1 cellular context compared by ENCODE assay signal in genomic region chr2:24932715-24933114, GRCh38.
TF ChIP-seq lines count a peak whose summit lies in the region.

No MANE protein-coding gene starts in this region.

TF ChIP-seq in GM23338, 12 proteins besides CTCF, POLR2A, EP300 and RAD21 (continued from another document):
- no peak for TF ChIP-seq REST (IDR thresholded peaks at IDR 0.05; ENCODE audit: unreplicated experiment)
TF ChIP-seq in GM23338: peak in this region for 0.
